In the genomic region with DNA sequence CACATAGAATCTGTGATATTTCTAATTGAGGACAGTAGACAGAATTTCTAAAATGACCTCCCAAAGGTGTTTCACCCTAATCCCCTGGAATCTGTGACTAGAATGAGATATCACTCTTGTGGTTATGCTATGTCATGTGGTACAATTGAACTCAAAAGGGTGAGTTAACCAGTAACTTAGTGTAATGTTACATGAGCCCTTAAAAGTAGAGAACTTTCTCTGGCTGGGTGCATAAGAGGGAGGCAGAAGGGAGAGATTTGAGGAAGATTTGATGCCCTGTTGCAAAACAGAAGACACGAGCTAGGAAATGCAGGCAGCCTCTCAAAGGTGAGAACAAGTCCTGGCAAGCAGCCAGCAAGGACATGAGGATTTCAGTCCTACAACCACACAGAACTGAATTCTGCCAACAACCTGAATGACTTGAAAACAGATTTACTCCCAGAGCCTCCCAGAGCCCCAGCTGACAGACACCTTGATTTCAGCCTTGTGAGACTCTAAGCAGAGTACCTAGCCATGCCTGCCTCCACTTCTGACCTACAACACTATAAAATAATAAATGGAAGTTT, we compare ENCODE assay signal across 19 cellular contexts.
DNase-seq lines count a peak whose midpoint lies in the region; FAIRE-seq and TF ChIP-seq lines count a peak whose summit lies in the region.
"Had no signal": no experiment of that assay in that cellular context is flagged by ENCODE, and none has a peak within 500 bp of the region (broad histone marks: within the 10 kb centered on the region; RNA-seq: fewer than 3 reads in every experiment).

No MANE protein-coding gene starts in this region.

- no peak for TF ChIP-seq CTCF in hepatocyte (IDR thresholded peaks at IDR 0.05; ENCODE audit: poor library complexity)
- no peak for TF ChIP-seq CTCF in A673 (conservative IDR thresholded peaks at IDR 0.05; ENCODE audit: low read depth, low read length)
- TF ChIP-seq CTCF in endothelial cell (IDR thresholded peaks at IDR 0.05; ENCODE audit: unreplicated experiment), result no peak

- no peaks in the 10 kb centered on the region for H3K36me3 ChIP-seq in hepatocyte (replicated peaks; ENCODE audit: insufficient read depth, low read depth)
- H3K36me3 ChIP-seq in A673 (ENCODE audit: insufficient read depth, low read length, poor library complexity, severe bottlenecking), result no peaks in the 10 kb centered on the region
- H3K36me3 ChIP-seq: BLaER1 had no signal

- CTCF ChIA-PET in A673 (lab: Charles Lee), result no interaction called here

- BruUV-seq in A673 (replicated peaks; lab: Mats Ljungman, UMichigan), result no TSS peak

- DNase-seq in ACHN (peak; percentile 40), Caki2 (ENCODE audit: low read depth) (peak; percentile 59), RCC 7860 (ENCODE audit: low spot score) (peak; percentile 69), hepatocyte (ENCODE audit: low spot score) (peak; percentile 45), D341Med (ENCODE audit: low spot score) (no peak), A673 (ENCODE audit: low spot score) (no peak), endothelial cell (ENCODE audit: low spot score) (no peak)
- DNase-seq: CD8-positive, alpha-beta T cell; DMS153; Karpas-422; MM.1S; NCI-H1092 treated with DMSO at 0.1 percent for 48 hours; NCI-H1694 treated with DMSO at 0.1 percent for 48 hours; NCI-H2107; NCI-H774; SIG-M5; T-helper 17 cell had no signal

- H3K4me3 ChIP-seq in hepatocyte (no peak overlapping the region), A673 (ENCODE audit: low read depth, low read length, poor library complexity, severe bottlenecking) (no peak overlapping the region)
- H3K4me3 ChIP-seq: BLaER1 had no signal

- H3K27ac ChIP-seq in hepatocyte (peak overlapping the region; percentile 42), A673 (ENCODE audit: low read depth, low read length, poor library complexity, severe bottlenecking) (no peak overlapping the region)
- H3K27ac ChIP-seq: BLaER1 had no signal

- no peaks in the 10 kb centered on the region for H3K9me3 Mint-ChIP-seq in endothelial cell (ENCODE audit: unreplicated experiment)

- H3K4me1 ChIP-seq in hepatocyte (ENCODE audit: insufficient read depth), result peaks cover 9% of the 10 kb centered on the region
- no peaks in the 10 kb centered on the region for H3K4me1 ChIP-seq in A673 (ENCODE audit: insufficient read depth, low read length, poor library complexity, severe bottlenecking)
- H3K4me1 ChIP-seq: BLaER1 had no signal

- WGBS in hepatocyte (ENCODE audit: low lambda C conversion rate, missing lambda C conversion rate), result 25% methylated on average over 1 of the region's 1 CpG

- H3K27me3 ChIP-seq in hepatocyte, result no peaks in the 10 kb centered on the region
- H3K27me3 ChIP-seq in A673 (replicated peaks; ENCODE audit: insufficient read depth, low read depth, low read length, poor library complexity), result no peaks in the 10 kb centered on the region
- H3K27me3 ChIP-seq: BLaER1 had no signal

- peak; percentile 92 for FAIRE-seq in RCC 7860 (lab: Jason Lieb, UNC)
- FAIRE-seq: H54 had no signal

- H3K9me2 ChIP-seq in hepatocyte (replicated peaks; ENCODE audit: insufficient read depth), result no peaks in the 10 kb centered on the region

- H3K79me2 ChIP-seq in hepatocyte, result no peaks in the 10 kb centered on the region

- no peak overlapping the region for H3K4me3 Mint-ChIP-seq in endothelial cell (ENCODE audit: unreplicated experiment)
- H3K4me3 Mint-ChIP-seq: CD8-positive, alpha-beta T cell; T-helper 17 cell had no signal

- H3K4me2 ChIP-seq in hepatocyte, result no peak overlapping the region
- H3K4me2 ChIP-seq: BLaER1 had no signal

- H2AFZ ChIP-seq in hepatocyte, result no peak overlapping the region

- H3K4me1 Mint-ChIP-seq in endothelial cell (ENCODE audit: unreplicated experiment), result no peaks in the 10 kb centered on the region
- H3K4me1 Mint-ChIP-seq: T-helper 17 cell had no signal

- H3K27me3 Mint-ChIP-seq in endothelial cell (ENCODE audit: unreplicated experiment), result no peaks in the 10 kb centered on the region

- intact Hi-C loops in A673 (cut with micrococcal nuclease; ENCODE audit: unreplicated experiment), result no loop called here

- H3K9me3 ChIP-seq in hepatocyte (ENCODE audit: low read depth) (no peaks in the 10 kb centered on the region), A673 (ENCODE audit: low read depth, low read length, poor library complexity, severe bottlenecking) (no peaks in the 10 kb centered on the region)

- POLR2A ChIA-PET in A673 (lab: Charles Lee; ENCODE audit: low non-redundant PET), result no interaction called here

- no peaks in the 10 kb centered on the region for H4K20me1 ChIP-seq in hepatocyte (ENCODE audit: insufficient read depth, poor library complexity, severe bottlenecking)
- H4K20me1 ChIP-seq: BLaER1 had no signal

- H3K36me3 Mint-ChIP-seq in endothelial cell (ENCODE audit: low read depth, unreplicated experiment), result no peaks in the 10 kb centered on the region
- H3K36me3 Mint-ChIP-seq: CD8-positive, alpha-beta T cell had no signal

- in situ Hi-C loops in ACHN (cut with HindIII; ENCODE audit: low pct_ligation_motif_present, low pct_unique_long_range_greater_than_20kb, low sequenced_read_pairs), result no loop called here
- in situ Hi-C loops in Caki2 (cut with HindIII; ENCODE audit: low pct_unique_long_range_greater_than_20kb, low sequenced_read_pairs), result no loop called here

- H3K27ac Mint-ChIP-seq in endothelial cell (ENCODE audit: unreplicated experiment), result no peak overlapping the region
- H3K27ac Mint-ChIP-seq: CD8-positive, alpha-beta T cell; T-helper 17 cell had no signal

Comparison
In these comparisons a context has a peak if more than half of its experiments do, and no peak if none do; other contexts are left out.
1. DNase-seq: peak in ACHN (single experiment), Caki2 (single experiment), RCC 7860 (single experiment) and hepatocyte (single experiment); none in D341Med (single experiment), A673 (single experiment) and endothelial cell (single experiment).